Comparison of ENCODE assay signal across 11 cellular contexts in the genomic region with DNA sequence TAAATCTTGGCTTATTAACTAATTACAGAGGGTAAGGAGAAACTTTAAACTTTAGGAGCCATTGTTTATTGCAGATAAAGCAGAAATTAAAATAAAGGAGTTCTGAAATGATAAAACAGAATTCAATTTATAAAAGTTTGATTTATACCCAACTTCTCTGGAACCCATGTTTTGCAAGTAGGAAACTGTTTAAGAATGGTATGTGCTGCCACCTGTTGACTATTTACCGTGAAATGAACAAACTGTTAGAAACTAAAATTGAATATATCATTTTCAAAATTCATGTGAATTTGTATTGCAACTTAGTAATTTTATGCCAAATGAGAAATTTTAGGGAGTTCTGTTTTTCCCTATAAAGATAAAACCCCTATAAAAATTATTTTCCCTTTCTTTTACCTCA. TPM values are rescaled to one million over a fixed set of nuclear protein-coding genes. Genes with fewer than 3 reads are reported as not detected.
A peak's percentile ranks its signal among the peaks of the same experiment; 100 is the strongest.
DNase-seq lines count a peak whose midpoint lies in the region; ATAC-seq and TF ChIP-seq lines count a peak whose summit lies in the region.
"Had no signal": no experiment of that assay in that cellular context is flagged by ENCODE, and none has a peak within 500 bp of the region (broad histone marks: within the 10 kb centered on the region; RNA-seq: fewer than 3 reads in every experiment).

No MANE protein-coding gene starts in this region.

- H3K4me3 Mint-ChIP-seq in nephron: no peak overlapping the region
- no peak overlapping the region for H3K4me3 Mint-ChIP-seq in activated T-cell treated with anti-CD3 and anti-CD28 coated beads, Interleukin-2, amount 50 U/mL, for 4 hours
- H3K4me3 Mint-ChIP-seq: activated naive CD4-positive, alpha-beta T cell treated with anti-CD3 and anti-CD28 coated beads, Interleukin-2, amount 50 U/mL, for 24 hours had no signal

- H3K4me3 ChIP-seq in GM12864 (ENCODE audit: low read depth, low read length) (no peak overlapping the region), LNCaP clone FGC (ENCODE audit: low read depth, low read length) (no peak overlapping the region)
- H3K4me3 ChIP-seq: mucosa of descending colon, thoracic aorta had no signal

- DNase-seq in GM12864 (ENCODE audit: low read depth): no peak
- DNase-seq in LNCaP clone FGC (ENCODE audit: low read depth): no peak
- DNase-seq in dedifferentiated amniotic fluid mesenchymal stem cell (ENCODE audit: extremely low spot score): peak; percentile 18
- no peak for DNase-seq in HuH-7 (ENCODE audit: low spot score)
- DNase-seq in T1000 (lab: John Stamatoyannopoulos, UW): no peak
- DNase-seq in activated T-cell treated with anti-CD3 and anti-CD28 coated beads, Interleukin-2, amount 50 U/mL, for 4 hours: no peak
- DNase-seq: NCI-H510A treated with DMSO at 0.1 percent for 48 hours had no signal

- no peaks in the 10 kb centered on the region for H3K27me3 Mint-ChIP-seq in nephron (ENCODE audit: low read depth)
- peaks cover 3% of the 10 kb centered on the region for H3K27me3 Mint-ChIP-seq in activated T-cell treated with anti-CD3 and anti-CD28 coated beads, Interleukin-2, amount 50 U/mL, for 4 hours (ENCODE audit: low read depth)

- H3K36me3 Mint-ChIP-seq in nephron (ENCODE audit: low read depth): no peaks in the 10 kb centered on the region
- H3K36me3 Mint-ChIP-seq in activated T-cell treated with anti-CD3 and anti-CD28 coated beads, Interleukin-2, amount 50 U/mL, for 4 hours (ENCODE audit: insufficient read depth): no peaks in the 10 kb centered on the region
- H3K36me3 Mint-ChIP-seq: activated naive CD4-positive, alpha-beta T cell treated with anti-CD3 and anti-CD28 coated beads, Interleukin-2, amount 50 U/mL, for 24 hours had no signal

- TF ChIP-seq CTCF in GM12864 (IDR thresholded peaks at IDR 0.05; ENCODE audit: low read depth, low read length, missing control alignments) (peak; percentile 16), LNCaP clone FGC (IDR thresholded peaks at IDR 0.05; ENCODE audit: control insufficient read depth, extremely low read depth, insufficient read depth) (peak; percentile 37), nephron (IDR thresholded peaks at IDR 0.05; ENCODE audit: unreplicated experiment in 3 of 3) (peak; percentile 35 to 53 (median 40))

- no peaks in the 10 kb centered on the region for H3K4me1 Mint-ChIP-seq in nephron
- H3K4me1 Mint-ChIP-seq in activated T-cell treated with anti-CD3 and anti-CD28 coated beads, Interleukin-2, amount 50 U/mL, for 4 hours (ENCODE audit: low read depth): no peaks in the 10 kb centered on the region
- H3K4me1 Mint-ChIP-seq: activated naive CD4-positive, alpha-beta T cell treated with anti-CD3 and anti-CD28 coated beads, Interleukin-2, amount 50 U/mL, for 24 hours had no signal

- no peak overlapping the region for H3K27ac Mint-ChIP-seq in nephron
- H3K27ac Mint-ChIP-seq: activated naive CD4-positive, alpha-beta T cell treated with anti-CD3 and anti-CD28 coated beads, Interleukin-2, amount 50 U/mL, for 24 hours had no signal

- ATAC-seq in activated T-cell treated with anti-CD3 and anti-CD28 coated beads, Interleukin-2, amount 50 U/mL, for 4 hours: no peak
- ATAC-seq: mucosa of descending colon had no signal

- no peaks in the 10 kb centered on the region for H3K9me3 Mint-ChIP-seq in nephron
- no peaks in the 10 kb centered on the region for H3K9me3 Mint-ChIP-seq in activated T-cell treated with anti-CD3 and anti-CD28 coated beads, Interleukin-2, amount 50 U/mL, for 4 hours
- H3K9me3 Mint-ChIP-seq: activated naive CD4-positive, alpha-beta T cell treated with anti-CD3 and anti-CD28 coated beads, Interleukin-2, amount 50 U/mL, for 24 hours had no signal

RNA-seq across cellular contexts. Expression of a gene that starts 11.0 kb away (rescaled TPM):
- under 1 TPM; 0.18 to 0.61 (median 0.43) TPM for total RNA-seq in activated T-cell treated with anti-CD3 and anti-CD28 coated beads, Interleukin-2, amount 50 U/mL, for 4 hours
